ENCODE assay signal across 29 cellular contexts in genomic region chr7:105688617-105689016, GRCh38.
DNase-seq lines count a peak whose midpoint lies in the region; ATAC-seq and TF ChIP-seq lines count a peak whose summit lies in the region.
"Had no signal": no experiment of that assay in that cellular context is flagged by ENCODE, and none has a peak within 500 bp of the region (broad histone marks: within the 10 kb centered on the region; RNA-seq: fewer than 3 reads in every experiment).

No MANE protein-coding gene starts in this region.

- no peak overlapping the region for H3K4me3 ChIP-seq in SK-N-MC
- H3K4me3 ChIP-seq in iPS-20b (ENCODE audit: low read length): 0 out of 2 replicates have a peak overlapping the region, but pooled peaks have one; percentile 21
- H3K4me3 ChIP-seq in lower lobe of right lung: no peak overlapping the region
- H3K4me3 ChIP-seq in colonic mucosa: no peak overlapping the region
- H3K4me3 ChIP-seq: cardiac muscle cell, coronary artery, heart right ventricle, tibial nerve had no signal

- DNase-seq in DMS79 treated with DMSO at 0.1 percent for 48 hours (lab: John Stamatoyannopoulos, UW) (peak; percentile 44), DMS79 (lab: John Stamatoyannopoulos, UW) (no peak), SK-N-MC (ENCODE audit: low read depth, low spot score) (no peak), lower lobe of right lung (no peak), NCI-H1694 (lab: John Stamatoyannopoulos, UW) (no peak), colonic mucosa (no peak)
- DNase-seq: activated CD4-positive, alpha-beta T cell treated with anti-CD3 and anti-CD28 coated beads, Interleukin-2, amount 50 U/mL, for 4 hours; activated CD4-positive, CD25-positive, alpha-beta regulatory T cell; activated CD8-positive, alpha-beta memory T cell treated with anti-CD3 and anti-CD28 coated beads, Interleukin-2, amount 50 U/mL, for 4 hours; AML-193; aorta; foreskin fibroblast; heart right ventricle; Kasumi-1; left cardiac atrium; NCI-H2171 treated with DMSO at 0.1 percent for 48 hours; NCI-H510A treated with DMSO at 0.1 percent for 48 hours; NK-92 treated with Interleukin-12 subunit alpha and Interleukin-12 subunit beta, amount 100 ng/mL, for 24 hours; SHP77; stimulated activated naive CD8-positive, alpha-beta T cell treated with anti-CD3 and anti-CD28 coated beads, Interleukin-15, amount 100 ng/mL, for 72 hours; SW 1271 had no signal

- TF ChIP-seq CTCF in lower lobe of right lung (IDR thresholded peaks at IDR 0.05): no peak
- no peak for TF ChIP-seq CTCF in colonic mucosa (IDR thresholded peaks at IDR 0.05)

- H3K9me3 ChIP-seq in SK-N-MC (ENCODE audit: low read depth, low read length): no peaks in the 10 kb centered on the region
- no peaks in the 10 kb centered on the region for H3K9me3 ChIP-seq in iPS-20b (ENCODE audit: insufficient read depth, low read depth, low read length)
- no peaks in the 10 kb centered on the region for H3K9me3 ChIP-seq in lower lobe of right lung
- H3K9me3 ChIP-seq in colonic mucosa: no peaks in the 10 kb centered on the region
- H3K9me3 ChIP-seq: tibial nerve had no signal

- peaks cover 45% of the 10 kb centered on the region for H3K4me1 Mint-ChIP-seq in stimulated activated memory B cell treated with anti-CD40 and anti-IgM and Interleukin-4, amounts not matched to agents 10 μg/mL and 1 μg/mL and 100 μg/mL, for 72 hours

- H3K36me3 Mint-ChIP-seq in stimulated activated memory B cell treated with anti-CD40 and anti-IgM and Interleukin-4, amounts not matched to agents 10 μg/mL and 1 μg/mL and 100 μg/mL, for 72 hours: peaks cover 8% of the 10 kb centered on the region

- H3K27me3 ChIP-seq in iPS-20b (ENCODE audit: insufficient read depth, low read length) (no peaks in the 10 kb centered on the region), lower lobe of right lung (ENCODE audit: low read depth) (no peaks in the 10 kb centered on the region), colonic mucosa (no peaks in the 10 kb centered on the region)
- H3K27me3 ChIP-seq: cardiac muscle cell, heart right ventricle, tibial nerve had no signal

- H3K27ac ChIP-seq in SK-N-MC (0 out of 2 replicates have a peak overlapping the region, but pooled peaks have one; percentile 33), iPS-20b (ENCODE audit: low read length) (peak overlapping the region; percentile 55), lower lobe of right lung (no peak overlapping the region), colonic mucosa (no peak overlapping the region)
- H3K27ac ChIP-seq: cardiac muscle cell, coronary artery, heart right ventricle had no signal

- no peak overlapping the region for H3K9ac ChIP-seq in SK-N-MC (ENCODE audit: insufficient read length)
- peak overlapping the region; percentile 59; the same call in 1 of the 2 replicates for H3K9ac ChIP-seq in iPS-20b (ENCODE audit: low read depth, low read length)
- no peak overlapping the region for H3K9ac ChIP-seq in colonic mucosa (ENCODE audit: low read depth in 2 of 2, low read length in 2 of 2)

- H3K27me3 Mint-ChIP-seq in stimulated activated memory B cell treated with anti-CD40 and anti-IgM and Interleukin-4, amounts not matched to agents 10 μg/mL and 1 μg/mL and 100 μg/mL, for 72 hours: no peaks in the 10 kb centered on the region
- H3K27me3 Mint-ChIP-seq: stimulated activated naive CD8-positive, alpha-beta T cell treated with anti-CD3 and anti-CD28 coated beads, Interleukin-15, amount 100 ng/mL, for 72 hours had no signal

- no peaks in the 10 kb centered on the region for H3K36me3 ChIP-seq in SK-N-MC (ENCODE audit: insufficient read depth, low read length)
- no peaks in the 10 kb centered on the region for H3K36me3 ChIP-seq in iPS-20b (ENCODE audit: insufficient read depth, low read depth, low read length)
- no peaks in the 10 kb centered on the region for H3K36me3 ChIP-seq in lower lobe of right lung
- no peaks in the 10 kb centered on the region for H3K36me3 ChIP-seq in colonic mucosa
- H3K36me3 ChIP-seq: cardiac muscle cell, heart right ventricle, tibial nerve had no signal

- H3K4me3 Mint-ChIP-seq in stimulated activated memory B cell treated with anti-CD40 and anti-IgM and Interleukin-4, amounts not matched to agents 10 μg/mL and 1 μg/mL and 100 μg/mL, for 72 hours: no peak overlapping the region
- H3K4me3 Mint-ChIP-seq: stimulated activated naive CD8-positive, alpha-beta T cell treated with anti-CD3 and anti-CD28 coated beads, Interleukin-15, amount 100 ng/mL, for 72 hours had no signal

- peak overlapping the region; percentile 42 for H3K27ac Mint-ChIP-seq in stimulated activated memory B cell treated with anti-CD40 and anti-IgM and Interleukin-4, amounts not matched to agents 10 μg/mL and 1 μg/mL and 100 μg/mL, for 72 hours
- H3K27ac Mint-ChIP-seq: stimulated activated naive CD8-positive, alpha-beta T cell treated with anti-CD3 and anti-CD28 coated beads, Interleukin-15, amount 100 ng/mL, for 72 hours had no signal

- no peak for ATAC-seq in stimulated activated memory B cell treated with anti-CD40 and anti-IgM and Interleukin-4, amounts not matched to agents 10 μg/mL and 1 μg/mL and 100 μg/mL, for 72 hours
- ATAC-seq in lower lobe of right lung: no peak
- ATAC-seq: activated naive CD4-positive, alpha-beta T cell treated with anti-CD3 and anti-CD28 coated beads, Interleukin-2, amount 50 U/mL, for 72 hours; esophagus mucosa; heart right ventricle; left cardiac atrium; Panc1; stimulated activated naive CD8-positive, alpha-beta T cell treated with anti-CD3 and anti-CD28 coated beads, Interleukin-15, amount 100 ng/mL, for 72 hours had no signal

- intact Hi-C loops in lower lobe of right lung (cut with DNase I) (no loop called here), colonic mucosa (cut with DNase I) (no loop called here)

- H3K9me3 Mint-ChIP-seq in stimulated activated memory B cell treated with anti-CD40 and anti-IgM and Interleukin-4, amounts not matched to agents 10 μg/mL and 1 μg/mL and 100 μg/mL, for 72 hours: no peaks in the 10 kb centered on the region
- H3K9me3 Mint-ChIP-seq: stimulated activated naive CD8-positive, alpha-beta T cell treated with anti-CD3 and anti-CD28 coated beads, Interleukin-15, amount 100 ng/mL, for 72 hours had no signal

- H3K4me1 ChIP-seq in iPS-20b (ENCODE audit: insufficient read depth, low read length): peaks cover 39% of the 10 kb centered on the region
- H3K4me1 ChIP-seq in lower lobe of right lung: no peaks in the 10 kb centered on the region
- no peaks in the 10 kb centered on the region for H3K4me1 ChIP-seq in colonic mucosa

Comparison
In these comparisons a context has a peak if more than half of its experiments do, and no peak if none do; other contexts are left out.
1. H3K27ac ChIP-seq: peak in SK-N-MC (single experiment) and iPS-20b (single experiment); none in lower lobe of right lung (single experiment) and colonic mucosa (single experiment).